Comparison of ENCODE assay signal across 2 cellular contexts in the genomic region with DNA sequence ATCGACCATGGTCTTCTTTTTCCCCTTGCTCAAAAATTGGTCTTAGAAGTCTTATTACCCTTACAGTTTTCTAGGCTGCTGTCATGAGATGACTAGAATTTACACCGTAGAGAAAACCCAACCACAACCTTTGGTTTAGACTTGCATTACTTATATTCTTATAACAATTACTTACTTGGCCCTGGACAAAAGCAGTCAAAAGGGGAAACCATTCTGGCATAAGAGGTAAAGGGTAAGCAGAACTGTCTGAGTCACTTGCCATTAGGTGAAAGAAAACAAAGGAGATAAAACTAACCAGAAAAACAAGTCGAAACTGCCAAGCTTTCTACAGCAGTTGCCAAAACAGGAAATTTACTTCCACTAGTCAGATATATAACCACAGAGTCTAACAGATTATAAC.
A peak's percentile ranks its signal among the peaks of the same experiment; 100 is the strongest.
TF ChIP-seq lines count a peak whose summit lies in the region.

No MANE protein-coding gene starts in this region.

TF ChIP-seq in GM23338, 12 proteins besides CTCF, POLR2A, EP300 and RAD21:
- no peak for TF ChIP-seq EZH2phosphoT487 (IDR thresholded peaks at IDR 0.05; ENCODE audit: unreplicated experiment)

TF ChIP-seq in K562, 482 proteins besides CTCF, POLR2A, EP300 and RAD21:
- peak; percentile 96 for TF ChIP-seq HMBOX1 (IDR thresholded peaks at IDR 0.05)
- TF ChIP-seq ZBTB34 (CRISPR knock-in tag; IDR thresholded peaks at IDR 0.05), result peak; percentile 72; the same call in 1 of the 2 replicates
- TF ChIP-seq FOSL1 (tag; conservative IDR thresholded peaks at IDR 0.05), result peak; percentile 47
- TF ChIP-seq NFE2 (IDR thresholded peaks at IDR 0.05; ENCODE audit: low read depth), result 0 out of 2 replicates have a peak, but pooled peaks have one; percentile 17
- no peak for TF ChIP-seq STAG1 (CRISPR knock-in tag; IDR thresholded peaks at IDR 0.05; ENCODE audit: borderline replicate concordance)
